Comparison of ENCODE assay signal across 17 cellular contexts in the genomic region with DNA sequence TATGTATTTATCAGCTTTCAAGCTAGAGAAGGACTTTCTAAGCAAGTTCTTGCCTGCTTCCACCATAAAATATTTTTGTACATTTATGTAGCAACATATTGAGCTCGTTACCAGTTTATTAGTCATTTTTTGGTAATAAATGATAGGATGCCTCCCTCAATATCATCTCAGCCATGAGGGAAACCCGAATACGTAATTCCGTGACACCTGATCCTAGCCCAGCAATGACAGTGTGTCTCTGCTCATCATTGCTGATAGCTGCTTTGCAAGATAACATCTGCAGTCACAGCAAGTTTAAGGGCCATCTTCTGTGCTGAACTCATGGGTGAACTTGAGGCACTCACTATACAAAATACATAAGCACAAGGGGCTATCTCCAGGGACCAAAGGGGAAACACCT.
DNase-seq lines count a peak whose midpoint lies in the region; ATAC-seq and TF ChIP-seq lines count a peak whose summit lies in the region.
"Had no signal": no experiment of that assay in that cellular context is flagged by ENCODE, and none has a peak within 500 bp of the region (broad histone marks: within the 10 kb centered on the region; RNA-seq: fewer than 3 reads in every experiment).

No MANE protein-coding gene starts in this region.

- peaks cover 78% of the 10 kb centered on the region for H3K36me3 Mint-ChIP-seq in HFFc6 (ENCODE audit: low read depth)
- peaks cover 65% of the 10 kb centered on the region for H3K36me3 Mint-ChIP-seq in nephron (ENCODE audit: low read depth)

- H3K27me3 ChIP-seq in esophagus muscularis mucosa (no peaks in the 10 kb centered on the region), transverse colon (no peaks in the 10 kb centered on the region), right atrium auricular region (no peaks in the 10 kb centered on the region), aorta (ENCODE audit: control insufficient read depth in 1 of 2, insufficient read depth in 2 of 2, low read length in 1 of 2) (no peaks in the 10 kb centered on the region)

- no peak for ATAC-seq in HG02938 (IDR thresholded peaks at IDR 0.05; ENCODE audit: unreplicated experiment)
- ATAC-seq in aorta (ENCODE audit: low FRiP score) = no peak
- ATAC-seq: HepG2 had no signal

- H3K4me1 ChIP-seq in esophagus muscularis mucosa = peaks cover 0 to 61% (median 54%) of the 10 kb centered on the region in 4 donors
- H3K4me1 ChIP-seq in transverse colon = no peaks in the 10 kb centered on the region
- no peaks in the 10 kb centered on the region for H3K4me1 ChIP-seq in right atrium auricular region
- no peaks in the 10 kb centered on the region for H3K4me1 ChIP-seq in aorta (ENCODE audit: control insufficient read depth in 1 of 2, insufficient read depth in 2 of 2, low read length in 2 of 2)
- H3K4me1 ChIP-seq: Caco-2 had no signal

- H3K36me3 ChIP-seq in esophagus muscularis mucosa = peaks cover 0 to 29% (median 15%) of the 10 kb centered on the region in 4 donors
- H3K36me3 ChIP-seq in transverse colon = peaks cover 0 to 2% (median 0%) of the 10 kb centered on the region in 4 donors
- H3K36me3 ChIP-seq in right atrium auricular region = peaks cover 3% of the 10 kb centered on the region
- H3K36me3 ChIP-seq in aorta (ENCODE audit: control insufficient read depth in 1 of 2, insufficient read depth in 2 of 2, low read length in 1 of 2) = peaks cover 0 to 1% of the 10 kb centered on the region in 2 donors

- in situ Hi-C loops in transverse colon (cut with MboI; ENCODE audit: low pct_ligation_motif_present in 1 of 4, low pct_unique_long_range_greater_than_20kb in 1 of 4, low sequenced_read_pairs in 3 of 4) = no loop called here

- TF ChIP-seq EP300 in esophagus muscularis mucosa (IDR thresholded peaks at IDR 0.05) (no peak), transverse colon (IDR thresholded peaks at IDR 0.05; ENCODE audit: low read depth) (no peak)

- H3K27ac Mint-ChIP-seq in HFFc6 (peak overlapping the region; percentile 72), nephron (peak overlapping the region in 2 of 3 experiments; percentile 18 to 52)

- TF ChIP-seq CTCF in HFFc6 (IDR thresholded peaks at IDR 0.05) (no peak), esophagus muscularis mucosa (IDR thresholded peaks at IDR 0.05) (no peak), nephron (IDR thresholded peaks at IDR 0.05; ENCODE audit: unreplicated experiment in 3 of 3) (no peak), transverse colon (IDR thresholded peaks at IDR 0.05) (no peak), right atrium auricular region (IDR thresholded peaks at IDR 0.05) (no peak)

- H3K27ac ChIP-seq in esophagus muscularis mucosa (replicated peaks in 1 of 4) = peak overlapping the region; percentile 40 to 81 (median 64)
- H3K27ac ChIP-seq in transverse colon = peak overlapping the region; percentile 6 to 56 (median 49)
- H3K27ac ChIP-seq in right atrium auricular region = no peak overlapping the region
- H3K27ac ChIP-seq in aorta (ENCODE audit: low read depth in 1 of 2, low read length in 2 of 2) = no peak overlapping the region
- H3K27ac ChIP-seq: KMS-11 had no signal

- H3K4me3 Mint-ChIP-seq in HFFc6 (no peak overlapping the region), nephron (no peak overlapping the region)

- no peak overlapping the region for H3K4me3 ChIP-seq in esophagus muscularis mucosa
- H3K4me3 ChIP-seq in transverse colon = no peak overlapping the region
- H3K4me3 ChIP-seq in right atrium auricular region = no peak overlapping the region
- H3K4me3 ChIP-seq in aorta (ENCODE audit: low read length in 2 of 2) = no peak overlapping the region

- WGBS in esophagus muscularis mucosa = 89% methylated on average over 4 of the region's 4 CpGs
- 78 to 90% methylated on average over 2 to 4 of the region's 4 CpGs for WGBS in transverse colon (ENCODE audit: low coverage in 1 of 2), 2 donors
- 93% methylated on average over 4 of the region's 4 CpGs for WGBS in aorta, 2 donors

- TF ChIP-seq POLR2A in esophagus muscularis mucosa (IDR thresholded peaks at IDR 0.05; ENCODE audit: low read depth) (no peak), transverse colon (IDR thresholded peaks at IDR 0.05) (no peak)

- peaks cover 34% of the 10 kb centered on the region for H3K27me3 Mint-ChIP-seq in HFFc6 (ENCODE audit: insufficient read depth)
- H3K27me3 Mint-ChIP-seq in nephron (ENCODE audit: low read depth) = no peaks in the 10 kb centered on the region

- peaks cover 60% of the 10 kb centered on the region for H3K4me1 Mint-ChIP-seq in HFFc6 (ENCODE audit: low read depth)
- H3K4me1 Mint-ChIP-seq in nephron = peaks cover 27% of the 10 kb centered on the region

- no peak for DNase-seq in HFFc6
- DNase-seq in esophagus muscularis mucosa (ENCODE audit: extremely low spot score) = no peak
- no peak for DNase-seq in transverse colon
- DNase-seq in right atrium auricular region (ENCODE audit: low spot score) = no peak
- no peak for DNase-seq in aorta
- DNase-seq: ACHN, Caco-2, DMS153, GOT3, NCI-H1092, NCI-H146, NCI-H446 treated with DMSO at 0.1 percent for 48 hours, NCI-H82 had no signal

- H3K9me3 ChIP-seq in esophagus muscularis mucosa (no peaks in the 10 kb centered on the region), transverse colon (no peaks in the 10 kb centered on the region), right atrium auricular region (no peaks in the 10 kb centered on the region), aorta (ENCODE audit: control insufficient read depth, low read length) (no peaks in the 10 kb centered on the region)
- H3K9me3 ChIP-seq: Caco-2 had no signal

- intact Hi-C loops in esophagus muscularis mucosa (cut with DNase I) (no loop called here), transverse colon (cut with DNase I; ENCODE audit: low total_unique reads) (no loop called here), aorta (cut with DNase I) (no loop called here)

- H3K9me3 Mint-ChIP-seq in HFFc6 (no peaks in the 10 kb centered on the region), nephron (no peaks in the 10 kb centered on the region)

Comparison
In these comparisons a context has a peak if more than half of its experiments do, and no peak if none do; other contexts are left out.
1. H3K27ac ChIP-seq: peak in esophagus muscularis mucosa (4 of 4) and transverse colon (4 of 4); none in right atrium auricular region (0 of 2) and aorta (0 of 2).